Comparison of ENCODE assay signal across 8 cellular contexts in the genomic region with DNA sequence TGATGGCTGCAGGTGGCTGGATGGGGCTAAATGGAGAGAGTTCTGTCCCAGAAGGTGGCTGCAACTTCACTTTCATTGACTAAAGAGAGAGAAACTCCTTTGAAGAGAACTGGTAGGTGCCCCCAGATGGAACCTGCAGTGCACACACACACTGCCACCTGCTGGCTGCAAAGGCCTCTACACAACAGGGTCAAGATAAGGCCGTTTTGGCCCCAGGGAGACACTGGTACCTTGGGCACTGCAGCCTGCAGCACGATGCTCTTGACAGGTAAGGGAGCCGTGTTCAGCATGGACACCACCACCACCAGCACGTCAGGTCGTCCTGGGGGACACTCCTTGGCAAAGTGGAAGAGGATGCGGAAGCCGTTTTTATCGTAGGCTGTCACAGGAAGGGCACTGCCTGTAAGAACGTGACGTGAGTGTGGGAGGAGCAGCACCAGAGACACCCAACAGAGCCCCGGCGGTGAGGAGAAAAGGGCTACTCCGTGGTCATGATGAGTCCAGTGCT. TPM values are rescaled to one million over a fixed set of nuclear protein-coding genes. Genes with fewer than 3 reads are reported as not detected.
DNase-seq lines count a peak whose midpoint lies in the region; ATAC-seq and TF ChIP-seq lines count a peak whose summit lies in the region.

No MANE protein-coding gene starts in this region.

- no peaks in the 10 kb centered on the region for H3K27me3 Mint-ChIP-seq in activated naive CD8-positive, alpha-beta T cell treated with anti-CD3 and anti-CD28 coated beads for 36 hours

- peak; percentile 84 for TF ChIP-seq CTCF in GM10266 (IDR thresholded peaks at IDR 0.05; ENCODE audit: control insufficient read depth, insufficient read depth, low read depth, missing control alignments)
- TF ChIP-seq CTCF in cardiac muscle cell (IDR thresholded peaks at IDR 0.05; ENCODE audit: low read depth, low read length) = peak; percentile 90
- TF ChIP-seq CTCF in retinal pigment epithelial cell (conservative IDR thresholded peaks at IDR 0.05; ENCODE audit: low read depth, low read length) = peak; percentile 94

- no peak overlapping the region for H3K4me3 ChIP-seq in cardiac muscle cell
- no peak overlapping the region for H3K4me3 ChIP-seq in retinal pigment epithelial cell (ENCODE audit: low read length)

- H3K9me3 ChIP-seq in cardiac muscle cell (ENCODE audit: low read depth) = no peaks in the 10 kb centered on the region

- peak; percentile 76 for DNase-seq in GM10266 (ENCODE audit: extremely low spot score)
- peak; percentile 56 for DNase-seq in M059J (ENCODE audit: low read depth)
- DNase-seq in SKM-1 (lab: John Stamatoyannopoulos, UW; ENCODE audit: unreplicated experiment) = peak; percentile 21
- DNase-seq in activated naive CD8-positive, alpha-beta T cell treated with anti-CD3 and anti-CD28 coated beads for 36 hours = peak; percentile 59
- DNase-seq in cardiac muscle cell (ENCODE audit: low read depth in 1 of 2, low spot score in 1 of 2) = peak; percentile 68 to 77
- no peak for DNase-seq in retinal pigment epithelial cell (ENCODE audit: low read depth)
- no peak for DNase-seq in foreskin melanocyte

- H3K36me3 Mint-ChIP-seq in activated naive CD8-positive, alpha-beta T cell treated with anti-CD3 and anti-CD28 coated beads for 36 hours = peaks cover 27% of the 10 kb centered on the region

- H3K4me1 Mint-ChIP-seq in activated naive CD8-positive, alpha-beta T cell treated with anti-CD3 and anti-CD28 coated beads for 36 hours = peaks cover 37% of the 10 kb centered on the region

- peak overlapping the region; percentile 11 for H3K27ac ChIP-seq in cardiac muscle cell

- H3K27ac Mint-ChIP-seq in activated naive CD8-positive, alpha-beta T cell treated with anti-CD3 and anti-CD28 coated beads for 36 hours = peak overlapping the region; percentile 68

- H3K9me3 Mint-ChIP-seq in activated naive CD8-positive, alpha-beta T cell treated with anti-CD3 and anti-CD28 coated beads for 36 hours = no peaks in the 10 kb centered on the region

- no peaks in the 10 kb centered on the region for H3K4me1 ChIP-seq in cardiac muscle cell (ENCODE audit: low read depth)

- peak overlapping the region; percentile 58 for H3K4me3 Mint-ChIP-seq in activated naive CD8-positive, alpha-beta T cell treated with anti-CD3 and anti-CD28 coated beads for 36 hours

- no peaks in the 10 kb centered on the region for H3K27me3 ChIP-seq in cardiac muscle cell

- ATAC-seq in GM19328 (IDR thresholded peaks at IDR 0.05; ENCODE audit: unreplicated experiment) = no peak

- peaks cover 36% of the 10 kb centered on the region for H3K36me3 ChIP-seq in cardiac muscle cell

RNA-seq across cellular contexts. Expression of a gene that starts 22.7 kb away (rescaled TPM):
- total RNA-seq in M059J (2014; rRNA removed; shearing (Covaris generic)) = 10.2 and 18.1 TPM in 2 replicates
- total RNA-seq in activated naive CD8-positive, alpha-beta T cell treated with anti-CD3 and anti-CD28 coated beads for 36 hours = 10 to 100 TPM; 63.7 to 72.0 TPM
- total RNA-seq in cardiac muscle cell = 33.5 and 35.3 TPM in 2 replicates
- polyA plus RNA-seq in cardiac muscle cell = 25.6 and 30.0 TPM in 2 replicates

RNA-seq across cellular contexts. Expression of a gene that starts 22.9 kb away (rescaled TPM):
- total RNA-seq in M059J (2014; rRNA removed; shearing (Covaris generic)) = 36.4 and 44.7 TPM in 2 replicates
- total RNA-seq in activated naive CD8-positive, alpha-beta T cell treated with anti-CD3 and anti-CD28 coated beads for 36 hours = 10 to 100 TPM; 93.5 to 96.9 TPM
- 64.8 and 81.6 TPM in 2 replicates for total RNA-seq in cardiac muscle cell
- 179 and 198 TPM in 2 replicates for polyA plus RNA-seq in cardiac muscle cell

RNA-seq across cellular contexts. Expression of a gene that starts 32.3 kb away (rescaled TPM):
- 14.3 and 19.4 TPM in 2 replicates for total RNA-seq in M059J (2014; rRNA removed; shearing (Covaris generic))
- total RNA-seq in activated naive CD8-positive, alpha-beta T cell treated with anti-CD3 and anti-CD28 coated beads for 36 hours = 10 to 100 TPM; 35.3 to 38.1 TPM
- total RNA-seq in cardiac muscle cell = 35.6 and 47.9 TPM in 2 replicates
- 75.4 and 75.8 TPM in 2 replicates for polyA plus RNA-seq in cardiac muscle cell

RNA-seq across cellular contexts. Expression of a gene that starts 33.3 kb away (rescaled TPM):
- 42.4 and 45.4 TPM in 2 replicates for total RNA-seq in M059J (2014; rRNA removed; shearing (Covaris generic))
- 100 to 1,000 TPM; 134 to 137 TPM for total RNA-seq in activated naive CD8-positive, alpha-beta T cell treated with anti-CD3 and anti-CD28 coated beads for 36 hours
- 23.4 and 32.7 TPM in 2 replicates for total RNA-seq in cardiac muscle cell
- 51.9 and 59.0 TPM in 2 replicates for polyA plus RNA-seq in cardiac muscle cell

RNA-seq across cellular contexts. Expression of a gene that starts 50.5 kb away (rescaled TPM):
- total RNA-seq in M059J (2014; rRNA removed; shearing (Covaris generic)) = 6.7 and 12.5 TPM in 2 replicates
- 100 to 1,000 TPM; 103 to 107 TPM for total RNA-seq in activated naive CD8-positive, alpha-beta T cell treated with anti-CD3 and anti-CD28 coated beads for 36 hours
- 8.9 and 13.2 TPM in 2 replicates for total RNA-seq in cardiac muscle cell
- polyA plus RNA-seq in cardiac muscle cell = 12.2 and 17.7 TPM in 2 replicates

Comparison
In these comparisons a context has a peak if more than half of its experiments do, and no peak if none do; other contexts are left out.
1. DNase-seq: peak in GM10266 (single experiment), M059J (single experiment), SKM-1 (single experiment), activated naive CD8-positive, alpha-beta T cell treated with anti-CD3 and anti-CD28 coated beads for 36 hours (single experiment) and cardiac muscle cell (2 of 2); none in retinal pigment epithelial cell (single experiment) and foreskin melanocyte (single experiment).
2. Peak in every context shown above with its lines, with median percentiles within 50 percentile points of each other: CTCF ChIP-seq.